17 cellular contexts compared by ENCODE assay signal in genomic region chr4:141348589-141348988, GRCh38.
DNase-seq lines count a peak whose midpoint lies in the region; ATAC-seq, FAIRE-seq and TF ChIP-seq lines count a peak whose summit lies in the region.
"Had no signal": no experiment of that assay in that cellular context is flagged by ENCODE, and none has a peak within 500 bp of the region (broad histone marks: within the 10 kb centered on the region; RNA-seq: fewer than 3 reads in every experiment).

No MANE protein-coding gene starts in this region.

- CTCF ChIA-PET in endothelial cell of umbilical vein (lab: Charles Lee), result interaction anchor here (0.6 to 1.2 kb wide), 4 partner anchors 42 to 857 kb away, joined by 3 to 4 read pairs (median 3); no protein-coding TSS in a partner anchor

- FAIRE-seq in GM12891 (lab: Jason Lieb, UNC) (no peak), endothelial cell of umbilical vein (lab: Jason Lieb, UNC) (no peak)
- FAIRE-seq: frontal cortex had no signal

- H2AFZ ChIP-seq in endothelial cell of umbilical vein (ENCODE audit: low read depth, low read length), result peak overlapping the region; percentile 87

- TF ChIP-seq POLR2A in GM12891 (IDR thresholded peaks at IDR 0.05; ENCODE audit: low read depth, low read length), result no peak
- TF ChIP-seq POLR2A in endothelial cell of umbilical vein (IDR thresholded peaks at IDR 0.05; ENCODE audit: low read depth, low read length), result no peak

- no peak overlapping the region for H3K4me2 ChIP-seq in endothelial cell of umbilical vein (ENCODE audit: insufficient read depth, low read length)

- no peak overlapping the region for H3K4me3 ChIP-seq in endothelial cell of umbilical vein (replicated peaks in 1 of 3; ENCODE audit: insufficient read depth in 1 of 3, low read depth in 1 of 3, low read length in 3 of 3)

- H3K36me3 ChIP-seq in endothelial cell of umbilical vein (ENCODE audit: control insufficient read depth in 2 of 2, extremely low read depth in 1 of 2, insufficient read depth in 2 of 2, low read length in 2 of 2), result no peaks in the 10 kb centered on the region

- TSS peak; percentile 27 for BruUV-seq in endothelial cell of umbilical vein (replicated peaks; lab: Mats Ljungman, UMichigan)

- ATAC-seq in GM19463 (IDR thresholded peaks at IDR 0.05; ENCODE audit: unreplicated experiment) (peak; percentile 23), HG03354 (IDR thresholded peaks at IDR 0.05; ENCODE audit: poor library complexity, severe bottlenecking, unreplicated experiment) (peak; percentile 38), omental fat pad (ENCODE audit: low FRiP score) (no peak), Right ventricle myocardium inferior (no peak)
- ATAC-seq: left ventricle myocardium superior had no signal

- H3K9me1 ChIP-seq in endothelial cell of umbilical vein (replicated peaks; ENCODE audit: control insufficient read depth, extremely low read depth, insufficient read depth, low read length), result no peaks in the 10 kb centered on the region

- no peak overlapping the region for H3K9ac ChIP-seq in endothelial cell of umbilical vein (replicated peaks; ENCODE audit: extremely low read depth, insufficient read depth, low read length)

- H3K9me3 ChIP-seq in endothelial cell of umbilical vein (replicated peaks; ENCODE audit: control insufficient read depth, insufficient read depth, low read length), result no peaks in the 10 kb centered on the region

- peak overlapping the region; percentile 48 for H3K27ac ChIP-seq in endothelial cell of umbilical vein (ENCODE audit: insufficient read depth, low read depth, low read length)

- H4K20me1 ChIP-seq in endothelial cell of umbilical vein (replicated peaks; ENCODE audit: control insufficient read depth, extremely low read depth, insufficient read depth, low read length), result no peaks in the 10 kb centered on the region

- DNase-seq in GM12891 (ENCODE audit: insufficient read length, low spot score) (no peak), endothelial cell of umbilical vein (ENCODE audit: low read depth, low spot score) (no peak), omental fat pad (ENCODE audit: low spot score) (no peak), GM19240 (ENCODE audit: insufficient read length, low spot score) (no peak), Right ventricle myocardium inferior (ENCODE audit: missing footprints) (no peak), mesenteric fat pad (ENCODE audit: low spot score) (no peak)
- DNase-seq: activated CD4-positive, alpha-beta T cell treated with anti-CD3 and anti-CD28 coated beads for 4 hours; activated CD8-positive, alpha-beta memory T cell treated with anti-CD3 and anti-CD28 coated beads, Interleukin-2, amount 50 U/mL, for 4 hours; activated gamma-delta T cell treated with Interleukin-2 at 50 U/mL for 16 hours; anterior cingulate cortex; left ventricle myocardium superior; NCI-H1092 treated with DMSO at 0.1 percent for 48 hours; NCI-H748 treated with DMSO at 0.1 percent for 48 hours; stimulated activated naive B cell treated with anti-CD40 and anti-IgM and Interleukin-4, amounts not matched to agents 10 μg/mL and 1 μg/mL and 100 μg/mL, for 72 hours had no signal

- intact Hi-C loops in endothelial cell of umbilical vein (cut with micrococcal nuclease), result loop anchor here (5.0 to 10.0 kb wide), 4 partner anchors 339 to 1494 kb away; no protein-coding TSS in a partner anchor
- intact Hi-C loops in Right ventricle myocardium inferior (cut with DNase I), result loop anchor here (5.0 to 10.0 kb wide), 2 partner anchors 296 to 364 kb away; no protein-coding TSS in a partner anchor

- POLR2A ChIA-PET in endothelial cell of umbilical vein (lab: Charles Lee), result no interaction called here

- dilution Hi-C loops in endothelial cell of umbilical vein (cut with MboI; ENCODE audit: extremely low pct_ligation_motif_present, low sequenced_read_pairs), result no loop called here

- peaks cover 39% of the 10 kb centered on the region for H3K4me1 ChIP-seq in endothelial cell of umbilical vein (ENCODE audit: control insufficient read depth, extremely low read depth, insufficient read depth, low read length)

- no peaks in the 10 kb centered on the region for H3K79me2 ChIP-seq in endothelial cell of umbilical vein (ENCODE audit: control insufficient read depth, insufficient read depth, low read length)

- no peaks in the 10 kb centered on the region for H3K27me3 ChIP-seq in endothelial cell of umbilical vein (ENCODE audit: control insufficient read depth in 2 of 2, insufficient read depth in 2 of 2, low read length in 2 of 2)

- TF ChIP-seq CTCF in endothelial cell of umbilical vein (IDR thresholded peaks at IDR 0.05; ENCODE audit: extremely low read depth in 1 of 2, insufficient read depth in 1 of 2, low read depth in 1 of 2, low read length in 2 of 2) (no peak), omental fat pad (IDR thresholded peaks at IDR 0.05) (no peak)

TF ChIP-seq in GM12891, 5 proteins besides CTCF, POLR2A, EP300 and RAD21:
- peak; percentile 56; the same call in 1 of the 2 replicates for TF ChIP-seq SPI1 (IDR thresholded peaks at IDR 0.05; ENCODE audit: low read depth, low read length)
- no peak for TF ChIP-seq PAX5 (IDR thresholded peaks at IDR 0.05; ENCODE audit: insufficient read depth, low read length, severe bottlenecking)

TF ChIP-seq in endothelial cell of umbilical vein, 7 proteins besides CTCF, POLR2A, EP300 and RAD21:
- TF ChIP-seq MYC (IDR thresholded peaks at IDR 0.05; ENCODE audit: low read depth, low read length), result no peak
- TF ChIP-seq EZH2 (IDR thresholded peaks at IDR 0.05; ENCODE audit: borderline replicate concordance, low read depth, low read length, severe bottlenecking), result no peak
TF ChIP-seq in endothelial cell of umbilical vein: peak in this region for 0.

Comparison
In these comparisons a context has a peak if more than half of its experiments do, and no peak if none do; other contexts are left out.
1. ATAC-seq: peak in GM19463 (single experiment) and HG03354 (single experiment); none in omental fat pad (single experiment) and Right ventricle myocardium inferior (single experiment).